ENCODE assay signal across 8 cellular contexts in genomic region chr4:100421356-100421978, GRCh38.
A peak's percentile ranks its signal among the peaks of the same experiment; 100 is the strongest.
DNase-seq lines count a peak whose midpoint lies in the region; ATAC-seq, FAIRE-seq and TF ChIP-seq lines count a peak whose summit lies in the region.

No MANE protein-coding gene starts in this region.

- POLR2A ChIA-PET in AG04450 (lab: Yijun Ruan, JAX): no interaction called here

- FAIRE-seq in HTR-8/SVneo (lab: Jason Lieb, UNC): no peak

- H3K4me3 ChIP-seq in AG04450 (ENCODE audit: low read depth, low read length) (no peak overlapping the region), H7 (ENCODE audit: insufficient read depth, low read depth, low read length) (no peak overlapping the region)

- H3K36me3 ChIP-seq in H7 (replicated peaks; ENCODE audit: control insufficient read depth, insufficient read depth, low read length): no peaks in the 10 kb centered on the region

- TF ChIP-seq CTCF in AG04450 (IDR thresholded peaks at IDR 0.05; ENCODE audit: low read depth, low read length) (peak; percentile 39), foreskin keratinocyte (conservative IDR thresholded peaks at IDR 0.05) (peak; percentile 83)

- no peak overlapping the region for H3K27ac ChIP-seq in AG04450 (ENCODE audit: low read depth, low read length)
- H3K27ac ChIP-seq in foreskin keratinocyte: no peak overlapping the region

- H3K27me3 ChIP-seq in AG04450 (ENCODE audit: control insufficient read depth, insufficient read depth, low read length): no peaks in the 10 kb centered on the region
- no peaks in the 10 kb centered on the region for H3K27me3 ChIP-seq in H7 (ENCODE audit: control insufficient read depth, insufficient read depth, low read length)
- no peaks in the 10 kb centered on the region for H3K27me3 ChIP-seq in foreskin keratinocyte

- ATAC-seq in foreskin keratinocyte (peak; percentile 50), GM21528 (IDR thresholded peaks at IDR 0.05; ENCODE audit: low FRiP score, unreplicated experiment) (no peak)

- H3K4me1 ChIP-seq in foreskin keratinocyte: peaks cover 13% of the 10 kb centered on the region

- no peaks in the 10 kb centered on the region for H3K9me3 ChIP-seq in AG04450 (ENCODE audit: control insufficient read depth, insufficient read depth, low read length)

- CTCF ChIA-PET in AG04450 (lab: Charles Lee): no interaction called here

- DNase-seq in AG04450 (ENCODE audit: low read depth, low spot score) (no peak), H7 (peak; percentile 3), SHP77 treated with DMSO at 0.1 percent for 48 hours (lab: John Stamatoyannopoulos, UW) (peak; percentile 8), foreskin keratinocyte (peak in 1 of 2 donors; percentile 46), stromal cell of bone marrow (ENCODE audit: low read depth) (peak; percentile 48), HTR-8/SVneo (ENCODE audit: insufficient read length, low spot score) (no peak)
- DNase-seq in effector CD4-positive, alpha-beta T cell: no peak

Comparison
In these comparisons a context has a peak if more than half of its experiments do, and no peak if none do; other contexts are left out.
1. DNase-seq: peak in H7 (single experiment), SHP77 treated with DMSO at 0.1 percent for 48 hours (single experiment) and stromal cell of bone marrow (single experiment); none in AG04450 (single experiment), effector CD4-positive, alpha-beta T cell (single experiment) and HTR-8/SVneo (single experiment).